12 cellular contexts compared by ENCODE assay signal in genomic region chr10:79059859-79060379, GRCh38. TPM values are rescaled to one million over a fixed set of nuclear protein-coding genes. Genes with fewer than 3 reads are reported as not detected.
DNase-seq lines count a peak whose midpoint lies in the region; ATAC-seq, FAIRE-seq and TF ChIP-seq lines count a peak whose summit lies in the region.
"Had no signal": no experiment of that assay in that cellular context is flagged by ENCODE, and none has a peak within 500 bp of the region (broad histone marks: within the 10 kb centered on the region; RNA-seq: fewer than 3 reads in every experiment).

No MANE protein-coding gene starts in this region.

- FAIRE-seq in kidney (lab: Jason Lieb, UNC): no peak

- H3K4me1 ChIP-seq in right atrium auricular region (peaks cover 0 to 8% of the 10 kb centered on the region in 2 donors), kidney (ENCODE audit: control insufficient read depth in 1 of 2, insufficient read depth in 1 of 2, low read depth in 1 of 2, low read length in 2 of 2) (peaks cover 0 to 2% of the 10 kb centered on the region in 2 donors)

- ATAC-seq in Right ventricle myocardium superior (ENCODE audit: poor library complexity): peak; percentile 25

- DNase-seq in Right ventricle myocardium superior (no peak), right atrium auricular region (ENCODE audit: low spot score) (no peak), kidney (peak; percentile 29), pons (ENCODE audit: low spot score) (peak; percentile 95), NCI-H2196 treated with DMSO at 0.1 percent for 48 hours (lab: John Stamatoyannopoulos, UW; ENCODE audit: unreplicated experiment) (no peak), AG20443 (ENCODE audit: low spot score) (no peak), NOMO-1 (lab: John Stamatoyannopoulos, UW; ENCODE audit: unreplicated experiment in 2 of 2) (no peak), NCI-H2107 (lab: John Stamatoyannopoulos, UW) (no peak)
- DNase-seq: Calu3, dermis blood vessel endothelial cell, NCI-H1930, SHP77 treated with DMSO at 0.1 percent for 48 hours had no signal

- intact Hi-C loops in Right ventricle myocardium superior (cut with DNase I): no loop called here
- intact Hi-C loops in kidney (cut with DNase I): loop anchor here (10.0 kb wide), 1 partner anchor 85 kb away; no protein-coding TSS in a partner anchor

- TF ChIP-seq CTCF in right atrium auricular region (IDR thresholded peaks at IDR 0.05) (no peak), kidney (IDR thresholded peaks at IDR 0.05; ENCODE audit: borderline replicate concordance, extremely low read depth, insufficient read depth) (no peak)

- no peak overlapping the region for H3K27ac ChIP-seq in right atrium auricular region
- no peak overlapping the region for H3K27ac ChIP-seq in kidney (ENCODE audit: low read depth in 2 of 2, low read length in 2 of 2)

- H3K9me3 ChIP-seq in right atrium auricular region: no peaks in the 10 kb centered on the region
- H3K9me3 ChIP-seq in kidney (ENCODE audit: control insufficient read depth in 1 of 2, low read length in 2 of 2): no peaks in the 10 kb centered on the region

- H3K9ac ChIP-seq in kidney (ENCODE audit: low read length in 2 of 2): no peak overlapping the region

- no peak overlapping the region for H3K4me3 ChIP-seq in right atrium auricular region
- H3K4me3 ChIP-seq in kidney (ENCODE audit: low read length in 2 of 2): no peak overlapping the region

- no peaks in the 10 kb centered on the region for H3K27me3 ChIP-seq in right atrium auricular region

- H3K36me3 ChIP-seq in right atrium auricular region: no peaks in the 10 kb centered on the region
- no peaks in the 10 kb centered on the region for H3K36me3 ChIP-seq in kidney (ENCODE audit: control insufficient read depth in 1 of 2, insufficient read depth in 2 of 2, low read length in 2 of 2)

RNA-seq across cellular contexts. Expression of gene ZMIZ1, which starts 8.8 kb away (rescaled TPM):
- total RNA-seq in Right ventricle myocardium superior: 44.8 TPM
- 10 to 100 TPM; 59.3 to 71.0 TPM for total RNA-seq in right atrium auricular region
- 97.6 TPM for total RNA-seq in kidney
- polyA plus RNA-seq in kidney (ENCODE audit: insufficient read depth, low read depth, low replicate concordance): 14.2 TPM

Comparison
In these comparisons a context has a peak if more than half of its experiments do, and no peak if none do; other contexts are left out.
1. DNase-seq: peak in kidney (single experiment) and pons (single experiment); none in Right ventricle myocardium superior (single experiment), right atrium auricular region (single experiment), NCI-H2196 treated with DMSO at 0.1 percent for 48 hours (single experiment), AG20443 (single experiment), NOMO-1 (0 of 2) and NCI-H2107 (single experiment).